ENCODE assay signal across 7 cellular contexts in the genomic region with DNA sequence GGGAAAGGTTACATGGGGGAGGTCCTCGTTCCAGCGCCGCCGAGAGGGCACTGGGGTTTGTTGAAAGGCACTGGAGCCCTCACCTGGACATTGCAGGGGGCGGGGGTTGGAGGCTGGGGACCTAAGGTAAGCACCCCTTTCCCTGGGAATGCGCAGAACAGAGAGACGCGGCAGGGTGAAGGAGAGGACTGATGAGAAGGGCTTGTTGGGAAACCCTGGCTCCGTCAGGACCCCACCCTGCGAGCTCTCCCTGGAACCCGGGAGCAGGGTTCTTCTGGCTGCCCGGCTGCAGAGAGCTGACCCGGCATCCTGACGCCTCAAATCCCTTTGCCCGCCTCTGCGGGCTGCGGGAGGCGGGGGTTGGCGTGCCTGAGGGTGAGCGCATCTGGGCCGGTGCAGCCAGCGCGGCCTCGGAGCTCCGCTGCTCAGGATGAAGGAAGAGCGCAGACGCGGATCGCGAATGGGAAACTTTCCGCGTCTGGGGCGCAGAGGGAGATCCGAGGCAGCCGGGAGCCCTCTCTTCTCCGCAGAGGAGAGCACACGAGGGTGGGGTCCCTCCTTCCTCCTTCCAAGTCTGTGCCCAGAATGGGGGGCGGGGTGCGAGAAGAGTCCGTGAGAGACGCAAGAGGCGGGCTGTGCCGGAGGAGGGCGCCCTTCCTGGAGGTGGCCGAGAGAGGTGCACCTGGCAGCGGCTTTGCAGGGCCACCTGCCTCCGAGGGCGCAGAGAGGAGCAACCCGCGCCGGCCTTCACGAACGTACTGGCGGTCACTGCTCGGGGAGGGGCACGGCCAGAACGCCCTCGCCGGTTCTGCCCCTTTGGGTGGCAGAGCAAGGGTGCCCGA. TPM values are rescaled to one million over a fixed set of nuclear protein-coding genes. Genes with fewer than 3 reads are reported as not detected.
DNase-seq lines count a peak whose midpoint lies in the region; ATAC-seq and TF ChIP-seq lines count a peak whose summit lies in the region.

No MANE protein-coding gene starts in this region.

- H3K4me3 ChIP-seq in HCT116 (replicated peaks in 1 of 2; ENCODE audit: low read depth in 1 of 2, low read length in 2 of 2) (no peak overlapping the region), sigmoid colon (peak overlapping the region in 3 of 4 donors; percentile 16 to 35 (median 29))

- H3K27me3 ChIP-seq in HCT116 (ENCODE audit: insufficient read depth, low read length): 0 out of 2 replicates have a peak, but pooled peaks cover 9% of the 10 kb centered on the region
- peaks cover 32 to 80% (median 49%) of the 10 kb centered on the region in 3 donors for H3K27me3 ChIP-seq in sigmoid colon

- no peak overlapping the region for H3K27ac ChIP-seq in HCT116 (ENCODE audit: low read depth, low read length)
- H3K27ac ChIP-seq in sigmoid colon: no peak overlapping the region

- no peaks in the 10 kb centered on the region for H4K20me1 ChIP-seq in HCT116 (ENCODE audit: insufficient read depth)

- RAD21 ChIA-PET in HCT116 (lab: Charles Lee; ENCODE audit: low non-redundant PET in 1 of 2, low total read pairs in 2 of 2, uncharacterized antibody in 2 of 2, unreplicated experiment in 2 of 2): no interaction called here

- H3K4me2 ChIP-seq in HCT116 (ENCODE audit: low read length): no peak overlapping the region

- intact Hi-C loops in HCT116 (cut with micrococcal nuclease) (no loop called here), left cardiac atrium (cut with DNase I) (loop anchor here (10.0 kb wide), 3 partner anchors 125 to 455 kb away; no protein-coding TSS in a partner anchor), sigmoid colon (cut with DNase I) (loop anchor here (10.0 kb wide), 1 partner anchor 615 kb away; no protein-coding TSS in a partner anchor)

- H3K9me3 ChIP-seq in HCT116 (ENCODE audit: control insufficient read depth in 1 of 2, insufficient read depth in 1 of 2, low read depth in 1 of 2, low read length in 2 of 2) (no peaks in the 10 kb centered on the region), sigmoid colon (no peaks in the 10 kb centered on the region)

- BruUV-seq in HCT116 (replicated peaks; lab: Mats Ljungman, UMichigan): no TSS peak

- ATAC-seq in HCT116: peak; percentile 82
- ATAC-seq in left cardiac atrium: peak; percentile 41 to 48
- ATAC-seq in GM18873 (IDR thresholded peaks at IDR 0.05; ENCODE audit: low FRiP score, unreplicated experiment): no peak
- ATAC-seq in GM21723 (IDR thresholded peaks at IDR 0.05; ENCODE audit: unreplicated experiment): no peak

- no peak overlapping the region for H2AFZ ChIP-seq in HCT116 (ENCODE audit: low read depth, low read length, poor library complexity, severe bottlenecking)

- CTCF ChIA-PET in HCT116 (lab: Charles Lee): no interaction called here

- H3K9me2 ChIP-seq in HCT116 (ENCODE audit: insufficient read depth): no peaks in the 10 kb centered on the region

- no peaks in the 10 kb centered on the region for H3K79me2 ChIP-seq in HCT116 (ENCODE audit: insufficient read depth, low read length)

- no peaks in the 10 kb centered on the region for H3K36me3 ChIP-seq in HCT116 (ENCODE audit: control insufficient read depth in 1 of 2, insufficient read depth in 2 of 2, low read length in 2 of 2)
- no peaks in the 10 kb centered on the region for H3K36me3 ChIP-seq in sigmoid colon

- TF ChIP-seq POLR2A in HCT116 (IDR thresholded peaks at IDR 0.05; ENCODE audit: borderline replicate concordance, extremely low read depth, insufficient read depth, insufficient read length): no peak
- no peak for TF ChIP-seq POLR2A in sigmoid colon (IDR thresholded peaks at IDR 0.05)

- POLR2A ChIA-PET in HCT116 (lab: Charles Lee): no interaction called here

- DNase-seq in HCT116 (ENCODE audit: low read depth, low spot score): no peak
- peak; percentile 60 for DNase-seq in SHP77 treated with DMSO at 0.1 percent for 48 hours (lab: John Stamatoyannopoulos, UW)
- DNase-seq in left cardiac atrium: peak; percentile 55
- no peak for DNase-seq in sigmoid colon
- DNase-seq in AG08396 (ENCODE audit: low spot score): no peak

- no peak for TF ChIP-seq EP300 in sigmoid colon (IDR thresholded peaks at IDR 0.05)

- H3K4me1 ChIP-seq in HCT116 (ENCODE audit: control insufficient read depth in 1 of 2, insufficient read depth in 2 of 2, low read length in 2 of 2) (no peaks in the 10 kb centered on the region), sigmoid colon (peaks cover 0 to 40% (median 37%) of the 10 kb centered on the region in 4 donors)

- peak; percentile 4 to 52 (median 49); a peak in 4 of 6 replicates for TF ChIP-seq CTCF in HCT116 (IDR thresholded peaks at IDR 0.05 in 2 of 3, conservative IDR thresholded peaks at IDR 0.05 in 1 of 3; ENCODE audit: borderline replicate concordance in 1 of 3, insufficient read depth in 1 of 3, low read depth in 2 of 3, low read length in 2 of 3)
- TF ChIP-seq CTCF in sigmoid colon (IDR thresholded peaks at IDR 0.05): no peak

- WGBS in sigmoid colon, 2 donors: 2% methylated on average over 60 of the region's 60 CpGs

- peak; percentile 30; the same call in 1 of the 2 replicates for TF ChIP-seq RAD21 in HCT116 (IDR thresholded peaks at IDR 0.05; ENCODE audit: low read depth)

- H3K9ac ChIP-seq in HCT116 (ENCODE audit: low read length): no peak overlapping the region

TF ChIP-seq in HCT116, 20 proteins besides CTCF, POLR2A, EP300 and RAD21:
- TF ChIP-seq TCF7L2 (IDR thresholded peaks at IDR 0.05; ENCODE audit: borderline replicate concordance, extremely low read depth, insufficient read depth, insufficient read length): no peak
- no peak for TF ChIP-seq ZNF274 (IDR thresholded peaks at IDR 0.05; ENCODE audit: low read depth, low read length)
- no peak for TF ChIP-seq REST (IDR thresholded peaks at IDR 0.05; ENCODE audit: low read depth)
- TF ChIP-seq SP1 (IDR thresholded peaks at IDR 0.05; ENCODE audit: low read depth): no peak
- no peak for TF ChIP-seq EGR1 (IDR thresholded peaks at IDR 0.05; ENCODE audit: low read depth)
- TF ChIP-seq, protein P1, sequence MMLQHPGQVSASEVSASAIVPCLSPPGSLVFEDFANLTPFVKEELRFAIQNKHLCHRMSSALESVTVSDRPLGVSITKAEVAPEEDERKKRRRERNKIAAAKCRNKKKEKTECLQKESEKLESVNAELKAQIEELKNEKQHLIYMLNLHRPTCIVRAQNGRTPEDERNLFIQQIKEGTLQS (IDR thresholded peaks at IDR 0.05): no peak
- TF ChIP-seq EZH2 (IDR thresholded peaks at IDR 0.05): no peak

RNA-seq across cellular contexts. Expression of gene IGSF21, which starts 2.4 kb away (rescaled TPM):
- not detected for total RNA-seq in HCT116 (2021; ENCODE audit: unreplicated experiment)
- not detected in 2 replicates for polyA plus RNA-seq in HCT116 (2012)
- total RNA-seq in left cardiac atrium: 1 to 10 TPM; 1.0 to 3.0 TPM
- 1 to 10 TPM in 3 of 4 donors, under 1 TPM in 1; 0.83 to 2.6 (median 1.6) TPM for total RNA-seq in sigmoid colon
- polyA plus RNA-seq in sigmoid colon: under 1 TPM in 1 of 3 donors, not detected in 2; 0.55 TPM

Comparison
In these comparisons a context has a peak if more than half of its experiments do, and no peak if none do; other contexts are left out.
1. ATAC-seq: peak in HCT116 (single experiment) and left cardiac atrium (2 of 2); none in GM18873 (single experiment) and GM21723 (single experiment).
2. DNase-seq: peak in SHP77 treated with DMSO at 0.1 percent for 48 hours (single experiment) and left cardiac atrium (single experiment); none in HCT116 (single experiment), sigmoid colon (single experiment) and AG08396 (single experiment).
3. H3K4me3 ChIP-seq: peak in sigmoid colon (3 of 4); none in HCT116 (0 of 2).
4. CTCF ChIP-seq: peak in HCT116 (3 of 3); none in sigmoid colon (0 of 4).